8 cellular contexts compared by ENCODE assay signal in genomic region chr4:108650212-108651067, GRCh38. TPM values are rescaled to one million over a fixed set of nuclear protein-coding genes. Genes with fewer than 3 reads are reported as not detected.
A peak's percentile ranks its signal among the peaks of the same experiment; 100 is the strongest.
DNase-seq lines count a peak whose midpoint lies in the region; ATAC-seq lines count a peak whose summit lies in the region.

Gene OSTC (plus strand): TSS chr4:108650599. CDS start chr4:108650656, 57 bp downstream.

- H3K36me3 Mint-ChIP-seq in immature natural killer cell = no peaks in the 10 kb centered on the region

- peak within 1 kb of the TSS; percentile 91 to 96 (median 93) for H3K4me3 Mint-ChIP-seq in immature natural killer cell

- H3K27me3 Mint-ChIP-seq in immature natural killer cell (ENCODE audit: low read depth in 3 of 3) = peaks cover 5 to 6% (median 6%) of the 10 kb centered on the region in 3 donors

- DNase-seq in AG08396 (ENCODE audit: low spot score) (peak; percentile 93), NCI-H345 treated with DMSO at 0.1 percent for 48 hours (lab: John Stamatoyannopoulos, UW; ENCODE audit: unreplicated experiment) (peak; percentile 84), immature natural killer cell (peak; percentile 93 to 95 (median 94)), smooth muscle cell of the brain vasculature (ENCODE audit: low read depth, low spot score) (peak; percentile 97)
- peak; percentile 78 to 86 (median 83) for DNase-seq in activated CD4-positive, CD25-positive, alpha-beta regulatory T cell (lab: John Stamatoyannopoulos, UW)
- peak; percentile 90 for DNase-seq in central memory CD4-positive, alpha-beta T cell

- ATAC-seq in GM19023 (IDR thresholded peaks at IDR 0.05; ENCODE audit: unreplicated experiment) = peak; percentile 93
- ATAC-seq in HG03280 (IDR thresholded peaks at IDR 0.05; ENCODE audit: unreplicated experiment) = peak; percentile 89

- no peaks in the 10 kb centered on the region for H3K9me3 Mint-ChIP-seq in immature natural killer cell

- H3K27ac Mint-ChIP-seq in immature natural killer cell = peak within 1 kb of the TSS; percentile 94 to 99 (median 96)

- H3K4me1 Mint-ChIP-seq in immature natural killer cell = peaks cover 40 to 53% of the 10 kb centered on the region in 2 donors

RNA-seq across cellular contexts. Expression of gene OSTC, which starts in this region (rescaled TPM):
- polyA plus RNA-seq in immature natural killer cell = 100 to 1,000 TPM; 152 to 257 (median 182) TPM

Comparison
In these comparisons a context has a peak if more than half of its experiments do, and no peak if none do; other contexts are left out.
1. Peak in every context shown above with its lines: DNase-seq and ATAC-seq.